Comparison of ENCODE assay signal across 8 cellular contexts in the genomic region with DNA sequence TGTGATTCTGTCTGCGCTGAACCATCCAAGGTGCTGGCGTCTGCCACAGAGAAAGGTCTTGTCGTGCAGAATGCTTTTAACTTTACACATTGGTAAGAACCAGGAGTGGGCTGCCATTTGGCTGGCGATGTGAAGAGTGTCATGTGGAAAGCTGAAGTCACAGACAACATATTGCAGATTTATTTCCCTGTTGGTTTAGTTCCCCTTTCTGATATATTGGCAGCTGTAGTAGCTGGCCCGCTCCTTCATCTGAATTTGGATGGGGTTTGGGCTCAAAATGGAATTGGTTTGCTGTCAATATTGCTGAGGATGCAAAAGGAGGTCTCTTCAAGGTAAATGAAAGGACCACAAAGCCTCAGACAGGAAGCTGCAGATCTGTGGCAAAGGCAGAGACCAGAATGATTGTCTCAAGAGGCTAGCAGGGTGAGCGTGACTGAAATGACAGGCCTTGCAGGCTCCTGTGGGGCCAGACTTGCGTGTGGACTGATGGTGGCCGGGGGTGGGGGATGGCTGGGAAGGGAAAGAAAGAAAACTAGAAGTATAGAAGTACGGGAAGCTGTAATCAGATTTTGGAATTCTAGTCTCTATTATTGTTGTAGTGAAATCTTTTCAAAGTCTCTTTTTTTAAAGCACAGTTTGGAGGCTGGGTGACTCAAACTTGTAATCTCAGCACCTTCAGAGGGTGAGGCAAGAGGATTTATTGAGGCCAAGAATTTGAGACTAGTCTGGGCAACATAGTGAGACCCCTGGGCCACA. TPM values are rescaled to one million over a fixed set of nuclear protein-coding genes. Genes with fewer than 3 reads are reported as not detected.
DNase-seq lines count a peak whose midpoint lies in the region; ATAC-seq and TF ChIP-seq lines count a peak whose summit lies in the region.

No MANE protein-coding gene starts in this region.

- H3K36me3 Mint-ChIP-seq in CD14-positive monocyte, result peaks cover 0 to 3% of the 10 kb centered on the region in 2 donors
- H3K36me3 Mint-ChIP-seq in activated CD4-positive, alpha-beta memory T cell treated with anti-CD3 and anti-CD28 coated beads for 36 hours, result no peaks in the 10 kb centered on the region
- H3K36me3 Mint-ChIP-seq in nephron progenitor cell (ENCODE audit: low read depth), result no peaks in the 10 kb centered on the region

- H3K9me3 Mint-ChIP-seq in CD14-positive monocyte (peaks cover 0 to 4% (median 0%) of the 10 kb centered on the region in 7 donors), nephron progenitor cell (peaks cover 11% of the 10 kb centered on the region)
- no peaks in the 10 kb centered on the region for H3K9me3 Mint-ChIP-seq in activated CD4-positive, alpha-beta memory T cell treated with anti-CD3 and anti-CD28 coated beads for 36 hours

- DNase-seq in CD14-positive monocyte (ENCODE audit: low spot score) (no peak), nephron progenitor cell (no peak), OCI-M1 (lab: John Stamatoyannopoulos, UW) (no peak), retina (no peak), HCEC 1CT (no peak)
- peak; percentile 80 for DNase-seq in activated CD4-positive, alpha-beta memory T cell treated with anti-CD3 and anti-CD28 coated beads for 36 hours

- peaks cover 37% of the 10 kb centered on the region for H3K4me1 Mint-ChIP-seq in CD14-positive monocyte
- peaks cover 53% of the 10 kb centered on the region for H3K4me1 Mint-ChIP-seq in activated CD4-positive, alpha-beta memory T cell treated with anti-CD3 and anti-CD28 coated beads for 36 hours (ENCODE audit: low read depth)
- peaks cover 30% of the 10 kb centered on the region for H3K4me1 Mint-ChIP-seq in nephron progenitor cell

- POLR2A ChIA-PET in activated CD4-positive, alpha-beta memory T cell treated with anti-CD3 and anti-CD28 coated beads for 36 hours (lab: Charles Lee), result interaction anchor here (1.0 to 1.7 kb wide), 3 partner anchors 11 to 55 kb away, joined by 3 to 9 read pairs (median 5); no protein-coding TSS in a partner anchor

- peak; percentile 93 for ATAC-seq in GM19351 (IDR thresholded peaks at IDR 0.05; ENCODE audit: unreplicated experiment)
- ATAC-seq in HG03280 (IDR thresholded peaks at IDR 0.05; ENCODE audit: unreplicated experiment), result peak; percentile 64

- intact Hi-C loops in CD14-positive monocyte (cut with micrococcal nuclease), result no loop called here
- intact Hi-C loops in activated CD4-positive, alpha-beta memory T cell treated with anti-CD3 and anti-CD28 coated beads for 36 hours (cut with micrococcal nuclease), result loop anchor here (1.0 kb wide), 1 partner anchor 14 kb away; no protein-coding TSS in a partner anchor

- H3K27ac Mint-ChIP-seq in CD14-positive monocyte, result peak overlapping the region; percentile 91 to 98 (median 93)
- peak overlapping the region; percentile 77 for H3K27ac Mint-ChIP-seq in activated CD4-positive, alpha-beta memory T cell treated with anti-CD3 and anti-CD28 coated beads for 36 hours
- H3K27ac Mint-ChIP-seq in nephron progenitor cell, result peak overlapping the region; percentile 12

- TF ChIP-seq CTCF in CD14-positive monocyte (IDR thresholded peaks at IDR 0.05), result no peak
- no peak for TF ChIP-seq CTCF in nephron progenitor cell (IDR thresholded peaks at IDR 0.05)

- CTCF ChIA-PET in activated CD4-positive, alpha-beta memory T cell treated with anti-CD3 and anti-CD28 coated beads for 36 hours (lab: Charles Lee), result interaction anchor here (0.8 to 2.5 kb wide), 6 partner anchors 12 to 407 kb away, joined by 3 to 13 read pairs (median 6); no protein-coding TSS in a partner anchor

- H3K4me3 Mint-ChIP-seq in CD14-positive monocyte (peak overlapping the region; percentile 61 to 80), nephron progenitor cell (no peak overlapping the region)
- H3K4me3 Mint-ChIP-seq in activated CD4-positive, alpha-beta memory T cell treated with anti-CD3 and anti-CD28 coated beads for 36 hours, result peak overlapping the region; percentile 21

- peaks cover 0 to 3% (median 2%) of the 10 kb centered on the region in 3 donors for H3K27me3 Mint-ChIP-seq in CD14-positive monocyte (ENCODE audit: low read depth in 3 of 3)
- H3K27me3 Mint-ChIP-seq in activated CD4-positive, alpha-beta memory T cell treated with anti-CD3 and anti-CD28 coated beads for 36 hours, result no peaks in the 10 kb centered on the region
- peaks cover 3% of the 10 kb centered on the region for H3K27me3 Mint-ChIP-seq in nephron progenitor cell (ENCODE audit: low read depth, poor library complexity)

RNA-seq across cellular contexts. Expression of a gene that starts 25.1 kb away (rescaled TPM):
- 10 to 100 TPM; 11.7 to 22.0 TPM for polyA plus RNA-seq in CD14-positive monocyte
- total RNA-seq in activated CD4-positive, alpha-beta memory T cell treated with anti-CD3 and anti-CD28 coated beads for 36 hours, result under 1 TPM; 0.07 to 0.21 TPM

Comparison
In these comparisons a context has a peak if more than half of its experiments do, and no peak if none do; other contexts are left out.
1. H3K27ac Mint-ChIP-seq: peak in every context shown above with its lines; median percentile 93 in CD14-positive monocyte; 77 in activated CD4-positive, alpha-beta memory T cell treated with anti-CD3 and anti-CD28 coated beads for 36 hours; 12 in nephron progenitor cell.